ENCODE assay signal across 12 cellular contexts in the genomic region with DNA sequence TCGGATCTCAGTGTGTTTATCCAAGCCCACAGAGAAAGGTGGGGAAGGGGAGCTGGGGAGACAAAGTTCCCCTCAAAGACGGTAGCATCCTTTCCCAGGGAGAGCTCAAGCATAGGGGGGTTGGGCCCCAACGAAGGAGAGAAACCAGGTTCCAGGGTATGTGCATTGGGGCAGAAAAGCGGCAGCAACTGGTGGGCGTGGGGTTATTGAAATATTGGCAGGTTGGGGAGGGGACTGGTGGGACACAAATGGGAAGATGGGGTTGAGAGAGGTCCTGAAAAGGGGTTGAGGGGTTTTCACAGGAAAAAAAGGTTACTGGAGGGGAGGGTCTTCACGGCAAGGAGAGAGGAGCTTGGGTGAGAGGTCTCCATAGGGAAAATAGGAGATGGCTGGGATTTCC. TPM values are rescaled to one million over a fixed set of nuclear protein-coding genes. Genes with fewer than 3 reads are reported as not detected.
DNase-seq lines count a peak whose midpoint lies in the region; ATAC-seq and TF ChIP-seq lines count a peak whose summit lies in the region.
"Had no signal": no experiment of that assay in that cellular context is flagged by ENCODE, and none has a peak within 500 bp of the region (broad histone marks: within the 10 kb centered on the region; RNA-seq: fewer than 3 reads in every experiment).

No MANE protein-coding gene starts in this region.

- H3K27me3 Mint-ChIP-seq in activated naive CD8-positive, alpha-beta T cell treated with anti-CD3 and anti-CD28 coated beads, Interleukin-2, amount 10 ng/mL, durations not matched to agents 7 days and 5 days: no peaks in the 10 kb centered on the region

- POLR2A ChIA-PET in BJ (lab: Charles Lee): no interaction called here
- POLR2A ChIA-PET in activated naive CD8-positive, alpha-beta T cell treated with anti-CD3 and anti-CD28 coated beads, Interleukin-2, amount 10 ng/mL, durations not matched to agents 7 days and 5 days (lab: Charles Lee): interaction anchor here (0.5 to 3.6 kb wide), 11 partner anchors 12 to 371 kb away, joined by 3 to 47 read pairs (median 5); a partner anchor contains a TSS

- H3K9me3 Mint-ChIP-seq in activated naive CD8-positive, alpha-beta T cell treated with anti-CD3 and anti-CD28 coated beads, Interleukin-2, amount 10 ng/mL, durations not matched to agents 7 days and 5 days: no peaks in the 10 kb centered on the region

- H3K27ac Mint-ChIP-seq in activated naive CD8-positive, alpha-beta T cell treated with anti-CD3 and anti-CD28 coated beads, Interleukin-2, amount 10 ng/mL, durations not matched to agents 7 days and 5 days: peak overlapping the region; percentile 91

- no peak overlapping the region for H3K27ac ChIP-seq in HUES48 (ENCODE audit: low read depth, low read length)
- H3K27ac ChIP-seq in mesodermal cell (ENCODE audit: low read depth, low read length, severe bottlenecking): no peak overlapping the region

- no peaks in the 10 kb centered on the region for H3K9me3 ChIP-seq in HUES48 (ENCODE audit: control insufficient read depth, insufficient read depth, low read length)
- no peaks in the 10 kb centered on the region for H3K9me3 ChIP-seq in mesodermal cell (ENCODE audit: control insufficient read depth, low read length)

- H3K4me1 Mint-ChIP-seq in activated naive CD8-positive, alpha-beta T cell treated with anti-CD3 and anti-CD28 coated beads, Interleukin-2, amount 10 ng/mL, durations not matched to agents 7 days and 5 days: peaks cover 23% of the 10 kb centered on the region

- H3K27me3 ChIP-seq in BJ (ENCODE audit: control insufficient read depth, insufficient read depth, low read length) (no peaks in the 10 kb centered on the region), HUES48 (ENCODE audit: control insufficient read depth, insufficient read depth, low read length) (no peaks in the 10 kb centered on the region)

- peaks cover 18% of the 10 kb centered on the region for H3K36me3 Mint-ChIP-seq in activated naive CD8-positive, alpha-beta T cell treated with anti-CD3 and anti-CD28 coated beads, Interleukin-2, amount 10 ng/mL, durations not matched to agents 7 days and 5 days

- no peaks in the 10 kb centered on the region for H3K36me3 ChIP-seq in BJ (ENCODE audit: control insufficient read depth, insufficient read depth, low read length)
- peaks cover 8% of the 10 kb centered on the region for H3K36me3 ChIP-seq in HUES48 (ENCODE audit: control insufficient read depth, insufficient read depth, low read length)
- H3K36me3 ChIP-seq in mesodermal cell (ENCODE audit: control insufficient read depth, insufficient read depth, low read length): no peaks in the 10 kb centered on the region

- no peak for DNase-seq in BJ (ENCODE audit: low read depth)
- no peak for DNase-seq in activated naive CD8-positive, alpha-beta T cell treated with anti-CD3 and anti-CD28 coated beads, Interleukin-2, amount 10 ng/mL, durations not matched to agents 7 days and 5 days
- DNase-seq in stimulated activated CD4-positive, alpha-beta T cell treated with anti-CD3 and anti-CD28 coated beads, Interleukin-12 subunit alpha, Interleukin-12 subunit beta, amount 100 ng/mL, for 4 hours: no peak
- no peak for DNase-seq in hippocampal formation (lab: John Stamatoyannopoulos, UW)
- DNase-seq in LoVo (ENCODE audit: low spot score): no peak
- DNase-seq: GOT3, NCI-H1105 had no signal

- H3K4me1 ChIP-seq in HUES48 (ENCODE audit: control insufficient read depth, insufficient read depth, low read length) (peaks cover 7% of the 10 kb centered on the region), mesodermal cell (ENCODE audit: control insufficient read depth, insufficient read depth, low read length, poor library complexity, severe bottlenecking) (peaks cover 19% of the 10 kb centered on the region)

- CTCF ChIA-PET in BJ (lab: Yijun Ruan, JAX): interaction anchor here (0.9 to 6.6 kb wide), 6 partner anchors 13 to 337 kb away, joined by 3 to 52 read pairs (median 4); no protein-coding TSS in a partner anchor

- peak overlapping the region; percentile 85 for H3K4me3 Mint-ChIP-seq in activated naive CD8-positive, alpha-beta T cell treated with anti-CD3 and anti-CD28 coated beads, Interleukin-2, amount 10 ng/mL, durations not matched to agents 7 days and 5 days

- no peak overlapping the region for H3K9ac ChIP-seq in HUES48 (ENCODE audit: low read depth, low read length)

- no peak for ATAC-seq in activated naive CD8-positive, alpha-beta T cell treated with anti-CD3 and anti-CD28 coated beads, Interleukin-2, amount 10 ng/mL, durations not matched to agents 7 days and 5 days (ENCODE audit: low read depth)
- no peak for ATAC-seq in GM18498 (IDR thresholded peaks at IDR 0.05; ENCODE audit: unreplicated experiment)

- WGBS in mesodermal cell (ENCODE audit: insufficient coverage in 2 of 2), 2 experiments: 61% methylated on average over 4 to 6 of the region's 6 CpGs

- H3K4me3 ChIP-seq in BJ (ENCODE audit: low read depth, low read length): peak overlapping the region; percentile 93
- H3K4me3 ChIP-seq in HUES48 (ENCODE audit: low read depth, low read length): peak overlapping the region; percentile 83
- H3K4me3 ChIP-seq in mesodermal cell (ENCODE audit: extremely low read depth, insufficient read depth, low read length, poor library complexity, severe bottlenecking): peak overlapping the region; percentile 77

- TF ChIP-seq CTCF in BJ (IDR thresholded peaks at IDR 0.05; ENCODE audit: insufficient read depth, low read depth, low read length): no peak

RNA-seq across cellular contexts. Expression of a gene that starts 1.0 kb away (rescaled TPM):
- 8.2 and 11.1 TPM in 2 replicates for polyA plus RNA-seq in BJ (2011; rRNA removed)
- 8.4 and 10.0 TPM in 2 replicates for polyA minus RNA-seq in BJ (2011; rRNA and poly(A)+ RNA removed)
- total RNA-seq in activated naive CD8-positive, alpha-beta T cell treated with anti-CD3 and anti-CD28 coated beads, Interleukin-2, amount 10 ng/mL, durations not matched to agents 7 days and 5 days: 10 to 100 TPM; 75.3 to 82.4 TPM
- polyA plus RNA-seq in mesodermal cell (2013, experiment 1 of 2): 22.0 TPM
- polyA plus RNA-seq in mesodermal cell (2013, experiment 2 of 2): 18.6 TPM

RNA-seq across cellular contexts. Expression of a gene that starts 17.8 kb away (rescaled TPM):
- polyA plus RNA-seq in BJ (2011; rRNA removed): 15.6 and 35.4 TPM in 2 replicates
- 19.2 and 27.1 TPM in 2 replicates for polyA minus RNA-seq in BJ (2011; rRNA and poly(A)+ RNA removed)
- 10 to 100 TPM; 64.1 to 66.9 TPM for total RNA-seq in activated naive CD8-positive, alpha-beta T cell treated with anti-CD3 and anti-CD28 coated beads, Interleukin-2, amount 10 ng/mL, durations not matched to agents 7 days and 5 days
- polyA plus RNA-seq in mesodermal cell (2013, experiment 1 of 2): 72.9 TPM
- 68.4 TPM for polyA plus RNA-seq in mesodermal cell (2013, experiment 2 of 2)

RNA-seq across cellular contexts. Expression of a gene that starts 44.8 kb away (rescaled TPM):
- 7.4 and 9.2 TPM in 2 replicates for polyA plus RNA-seq in BJ (2011; rRNA removed)
- polyA minus RNA-seq in BJ (2011; rRNA and poly(A)+ RNA removed): 7.1 and 7.2 TPM in 2 replicates
- total RNA-seq in activated naive CD8-positive, alpha-beta T cell treated with anti-CD3 and anti-CD28 coated beads, Interleukin-2, amount 10 ng/mL, durations not matched to agents 7 days and 5 days: 10 to 100 TPM; 58.3 to 65.6 TPM
- polyA plus RNA-seq in mesodermal cell (2013, experiment 1 of 2): 53.9 TPM
- 55.3 TPM for polyA plus RNA-seq in mesodermal cell (2013, experiment 2 of 2)

RNA-seq across cellular contexts. Expression of a gene that starts 49.8 kb away (rescaled TPM):
- not detected in 2 replicates for polyA plus RNA-seq in BJ (2011; rRNA removed)
- not detected in 2 replicates for polyA minus RNA-seq in BJ (2011; rRNA and poly(A)+ RNA removed)
- not detected for total RNA-seq in activated naive CD8-positive, alpha-beta T cell treated with anti-CD3 and anti-CD28 coated beads, Interleukin-2, amount 10 ng/mL, durations not matched to agents 7 days and 5 days
- not detected for polyA plus RNA-seq in mesodermal cell (2013, experiment 1 of 2)
- polyA plus RNA-seq in mesodermal cell (2013, experiment 2 of 2): not detected
- total RNA-seq: bronchial epithelial cell had no signal
- polyA plus RNA-seq: liver had no signal
